19 cellular contexts compared by ENCODE assay signal in genomic region chr9:133914483-133915342, GRCh38.
A peak's percentile ranks its signal among the peaks of the same experiment; 100 is the strongest.
DNase-seq lines count a peak whose midpoint lies in the region; ATAC-seq, FAIRE-seq and TF ChIP-seq lines count a peak whose summit lies in the region.
"Had no signal": no experiment of that assay in that cellular context is flagged by ENCODE, and none has a peak within 500 bp of the region (broad histone marks: within the 10 kb centered on the region; RNA-seq: fewer than 3 reads in every experiment).

No MANE protein-coding gene starts in this region.

- TF ChIP-seq CTCF in GM23338 (conservative IDR thresholded peaks at IDR 0.05; ENCODE audit: low read depth in 2 of 2) (no peak), K562 (IDR thresholded peaks at IDR 0.05 in 2 of 3, conservative IDR thresholded peaks at IDR 0.05 in 1 of 3; ENCODE audit: insufficient read depth in 2 of 3, low read depth in 1 of 3, low read length in 3 of 3) (no peak), liver (IDR thresholded peaks at IDR 0.05; ENCODE audit: low read depth, low read length, missing input control) (no peak), BE2C (IDR thresholded peaks at IDR 0.05; ENCODE audit: low read depth, low read length) (no peak), lower leg skin (IDR thresholded peaks at IDR 0.05) (no peak)

- H3K36me3 Mint-ChIP-seq in GM23338 (ENCODE audit: low read depth), result no peaks in the 10 kb centered on the region
- H3K36me3 Mint-ChIP-seq: T-cell had no signal

- peaks cover 57% of the 10 kb centered on the region for H3K79me2 ChIP-seq in GM23338 (replicated peaks; ENCODE audit: insufficient read depth)
- H3K79me2 ChIP-seq in K562 (ENCODE audit: control insufficient read depth, insufficient read depth, low read length), result no peaks in the 10 kb centered on the region

- TF ChIP-seq POLR2A in K562 (conservative IDR thresholded peaks at IDR 0.05) (no peak), lower leg skin (IDR thresholded peaks at IDR 0.05) (no peak)

- no peaks in the 10 kb centered on the region for H3F3A ChIP-seq in GM23338 (replicated peaks; ENCODE audit: low read depth)

- H3K4me2 ChIP-seq in GM23338 (no peak overlapping the region), K562 (ENCODE audit: insufficient read depth, low read length) (no peak overlapping the region)

- peaks cover 43% of the 10 kb centered on the region for H3K4me1 Mint-ChIP-seq in GM23338

- no peaks in the 10 kb centered on the region for H3K9me2 ChIP-seq in GM23338 (ENCODE audit: insufficient read depth)

- intact Hi-C loops in K562 (cut with micrococcal nuclease) (no loop called here), sciatic nerve (cut with DNase I) (no loop called here), lower leg skin (cut with DNase I; ENCODE audit: low total_unique reads) (no loop called here)

- POLR2A ChIA-PET in K562 (lab: Yijun Ruan, JAX), result no interaction called here

- H3K4me1 ChIP-seq in GM23338 (ENCODE audit: insufficient read depth) (peaks cover 5% of the 10 kb centered on the region), K562 (replicated peaks in 1 of 2; ENCODE audit: control insufficient read depth in 2 of 2, insufficient read depth in 2 of 2, low read length in 2 of 2) (no peaks in the 10 kb centered on the region; a peak in 2 of 5 replicates), liver (ENCODE audit: control insufficient read depth in 4 of 4, insufficient read depth in 4 of 4, low read length in 3 of 4) (peaks cover 4 to 54% (median 34%) of the 10 kb centered on the region in 4 donors), BE2C (peaks cover 3% of the 10 kb centered on the region)
- H3K4me1 ChIP-seq: HAP-1 had no signal

- no peak for TF ChIP-seq RAD21 in K562 (CRISPR knock-in tag; conservative IDR thresholded peaks at IDR 0.05 in 1 of 2, IDR thresholded peaks at IDR 0.05 in 1 of 2)
- TF ChIP-seq RAD21 in liver (IDR thresholded peaks at IDR 0.05), result peak; percentile 41 to 66

- no peak overlapping the region for H3K4me3 ChIP-seq in GM23338
- H3K4me3 ChIP-seq in K562, result no peak overlapping the region
- no peak overlapping the region for H3K4me3 ChIP-seq in liver (ENCODE audit: low read depth in 1 of 3, low read length in 3 of 3)
- H3K4me3 ChIP-seq in BE2C (ENCODE audit: low read depth, low read length), result no peak overlapping the region
- no peak overlapping the region for H3K4me3 ChIP-seq in lower leg skin (ENCODE audit: low read depth, poor library complexity, severe bottlenecking)
- H3K4me3 ChIP-seq: HAP-1 had no signal

- no peaks in the 10 kb centered on the region for H3K9me3 Mint-ChIP-seq in GM23338
- H3K9me3 Mint-ChIP-seq: activated T-helper 1 cell treated with anti-CD3 and anti-CD28 coated beads, Interleukin-12 subunit alpha, Interleukin-12 subunit beta, Interleukin-2, Interleukin-4 antibody, amounts not matched to agents 30 ng/mL and 10 ng/mL and 1 ng/mL, durations not matched to agents 14 hours and 24 hours and 36 hours; T-cell had no signal

- H3K36me3 ChIP-seq in GM23338 (ENCODE audit: insufficient read depth) (no peaks in the 10 kb centered on the region), K562 (ENCODE audit: control insufficient read depth, insufficient read depth, low read length) (no peaks in the 10 kb centered on the region), liver (ENCODE audit: control insufficient read depth in 4 of 4, insufficient read depth in 3 of 4, low read depth in 1 of 4, low read length in 3 of 4) (no peaks in the 10 kb centered on the region), BE2C (peaks cover 15% of the 10 kb centered on the region)
- H3K36me3 ChIP-seq: HAP-1 had no signal

- 34% methylated on average over 17 of the region's 23 CpGs for WGBS in K562 (ENCODE audit: insufficient coverage, low coverage, missing lambda C conversion rate)
- 42% methylated on average over 23 of the region's 23 CpGs for WGBS in liver
- 69% methylated on average over 20 of the region's 23 CpGs for WGBS in lower leg skin, 2 donors

- no peak for FAIRE-seq in K562 (lab: Jason Lieb, UNC)

- H4K20me1 ChIP-seq in GM23338 (replicated peaks; ENCODE audit: insufficient read depth), result no peaks in the 10 kb centered on the region; the same call in 1 of the 2 replicates
- H4K20me1 ChIP-seq in K562 (replicated peaks; ENCODE audit: control insufficient read depth, insufficient read depth, low read length), result peaks cover 19% of the 10 kb centered on the region

- in situ Hi-C loops in K562 (cut with MboI), result no loop called here

- no peak for TF ChIP-seq EP300 in K562 (IDR thresholded peaks at IDR 0.05; ENCODE audit: low read length)

- peak overlapping the region; percentile 94 for H3K27ac Mint-ChIP-seq in GM23338
- H3K27ac Mint-ChIP-seq: activated T-helper 1 cell treated with anti-CD3 and anti-CD28 coated beads, Interleukin-12 subunit alpha, Interleukin-12 subunit beta, Interleukin-2, Interleukin-4 antibody, amounts not matched to agents 30 ng/mL and 10 ng/mL and 1 ng/mL, durations not matched to agents 14 hours and 24 hours and 36 hours; T-cell had no signal

- H3K9ac ChIP-seq in K562 (ENCODE audit: insufficient read depth in 1 of 2, low read depth in 2 of 2, low read length in 2 of 2) (no peak overlapping the region), liver (ENCODE audit: low read depth in 1 of 2, low read length in 2 of 2) (no peak overlapping the region)

- no peaks in the 10 kb centered on the region for H3K27me3 ChIP-seq in GM23338 (ENCODE audit: insufficient read depth)
- H3K27me3 ChIP-seq in K562 (ENCODE audit: control insufficient read depth in 2 of 2, insufficient read depth in 2 of 2, low read length in 2 of 2), result peaks cover 10 to 63% of the 10 kb centered on the region in 2 experiments; a peak in 4 of 5 replicates
- H3K27me3 ChIP-seq in liver (ENCODE audit: control insufficient read depth in 4 of 4, insufficient read depth in 4 of 4, low read length in 3 of 4), result no peaks in the 10 kb centered on the region
- no peaks in the 10 kb centered on the region for H3K27me3 ChIP-seq in BE2C

- no peaks in the 10 kb centered on the region; the same call in 1 of the 2 replicates for H3K9me3 ChIP-seq in K562 (replicated peaks; ENCODE audit: control insufficient read depth, insufficient read depth, low read depth, low read length)
- H3K9me3 ChIP-seq in liver (ENCODE audit: control insufficient read depth in 4 of 4, low read length in 3 of 4), result no peaks in the 10 kb centered on the region
- H3K9me3 ChIP-seq in BE2C, result no peaks in the 10 kb centered on the region
- H3K9me3 ChIP-seq: HAP-1 had no signal

- peak overlapping the region; percentile 46; the same call in 2 of the 3 replicates for H3K4me3 Mint-ChIP-seq in GM23338
- H3K4me3 Mint-ChIP-seq: activated T-helper 1 cell treated with anti-CD3 and anti-CD28 coated beads, Interleukin-12 subunit alpha, Interleukin-12 subunit beta, Interleukin-2, Interleukin-4 antibody, amounts not matched to agents 30 ng/mL and 10 ng/mL and 1 ng/mL, durations not matched to agents 14 hours and 24 hours and 36 hours; T-cell had no signal

- ATAC-seq in GM23338 (peak; percentile 34), K562 (no peak), sciatic nerve (peak; percentile 7), HG03378 (IDR thresholded peaks at IDR 0.05; ENCODE audit: unreplicated experiment) (no peak)
- ATAC-seq: esophagus mucosa, T-cell had no signal

- no TSS peak for BruUV-seq in K562 (replicated peaks; lab: Mats Ljungman, UMichigan)

- H3K9me1 ChIP-seq in K562 (ENCODE audit: control insufficient read depth, insufficient read depth, low read length), result no peaks in the 10 kb centered on the region

- H2AFZ ChIP-seq in GM23338 (no peak overlapping the region), K562 (ENCODE audit: low read depth, low read length) (no peak overlapping the region)

- peaks cover 12% of the 10 kb centered on the region for H3K27me3 Mint-ChIP-seq in GM23338 (ENCODE audit: insufficient read depth, low read depth, poor library complexity)

- H3K27ac ChIP-seq in GM23338 (ENCODE audit: low read depth) (no peak overlapping the region), K562 (ENCODE audit: extremely low read depth, low read depth, low read length) (no peak overlapping the region), liver (ENCODE audit: low read depth in 1 of 2, low read length in 2 of 2) (peak overlapping the region in 1 of 2 donors; percentile 61)
- H3K27ac ChIP-seq: VCaP had no signal

- peak; percentile 57 for DNase-seq in GM23338 (ENCODE audit: low spot score)
- DNase-seq in K562 (ENCODE audit: extremely low read depth in 1 of 4, low spot score in 3 of 4), result no peak
- no peak for DNase-seq in sciatic nerve (ENCODE audit: low spot score)
- DNase-seq in BE2C, result no peak
- DNase-seq in HT-29 (ENCODE audit: low spot score), result no peak
- DNase-seq in lower leg skin (ENCODE audit: low spot score in 2 of 2), result no peak
- DNase-seq: activated CD8-positive, alpha-beta memory T cell treated with anti-CD3 and anti-CD28 coated beads for 24 hours; AML-193; NCI-H1436 treated with DMSO at 0.1 percent for 48 hours; NCI-H2227 treated with DMSO at 0.1 percent for 48 hours; Right ventricle myocardium superior; stimulated activated CD4-positive, alpha-beta T cell treated with anti-CD3 and anti-CD28 coated beads, Interleukin-2, amount 100 ng/mL, for 24 hours; T-cell had no signal

- CTCF ChIA-PET in K562 (lab: Yijun Ruan, JAX; ENCODE audit: low intra/inter-chr PET ratio), result no interaction called here

TF ChIP-seq in GM23338, 12 proteins besides CTCF, POLR2A, EP300 and RAD21 (continues in another document):
- TF ChIP-seq ZNF114 (CRISPR knock-in tag; IDR thresholded peaks at IDR 0.05) (no peak), CREB1 (CRISPR knock-in tag; IDR thresholded peaks at IDR 0.05; ENCODE audit: low read depth) (no peak), ZNF331 (CRISPR knock-in tag; IDR thresholded peaks at IDR 0.05; ENCODE audit: low read depth) (no peak)

TF ChIP-seq in liver, 16 proteins besides CTCF, POLR2A, EP300 and RAD21 (continues in another document):
- no peak for TF ChIP-seq MAX (IDR thresholded peaks at IDR 0.05)
- TF ChIP-seq GABPA (IDR thresholded peaks at IDR 0.05 in 1 of 2, conservative IDR thresholded peaks at IDR 0.05 in 1 of 2), result no peak
- peak; percentile 92 to 93 for TF ChIP-seq HNF4A (conservative IDR thresholded peaks at IDR 0.05)
- no peak for TF ChIP-seq TAF1 (conservative IDR thresholded peaks at IDR 0.05)
- no peak for TF ChIP-seq YY1 (IDR thresholded peaks at IDR 0.05)
- TF ChIP-seq JUND (IDR thresholded peaks at IDR 0.05), result no peak
- peak; percentile 85 for TF ChIP-seq RXRA (IDR thresholded peaks at IDR 0.05)
- peak; percentile 83 for TF ChIP-seq HNF4G (IDR thresholded peaks at IDR 0.05)
- no peak for TF ChIP-seq FOXA2 (IDR thresholded peaks at IDR 0.05)
- no peak for TF ChIP-seq FOXA1 (IDR thresholded peaks at IDR 0.05)
- TF ChIP-seq NR2F2 (IDR thresholded peaks at IDR 0.05), result no peak

Comparison
In these comparisons a context has a peak if more than half of its experiments do, and no peak if none do; other contexts are left out.
1. ATAC-seq: peak in GM23338 (single experiment) and sciatic nerve (single experiment); none in K562 (single experiment) and HG03378 (single experiment).